In genomic region chr17:51441431-51441830, GRCh38 we compare ENCODE assay signal across 8 cellular contexts.
"Had no signal": no experiment of that assay in that cellular context is flagged by ENCODE, and none has a peak within 500 bp of the region (broad histone marks: within the 10 kb centered on the region; RNA-seq: fewer than 3 reads in every experiment).

No MANE protein-coding gene starts in this region.

- H3K36me3 ChIP-seq: HAP-1 had no signal

- ATAC-seq: HCT116, HepG2 had no signal

- DNase-seq: GM23248, GOT3, H7, HFFc6 had no signal

- H3K27ac ChIP-seq: GM23248, HL-60 had no signal

- H3K9me3 ChIP-seq: HAP-1 had no signal

- H3K4me3 ChIP-seq: GM23248, HAP-1 had no signal

- H3K9ac ChIP-seq: GM23248 had no signal

- H2AFZ ChIP-seq: GM23248 had no signal

- H3K4me1 ChIP-seq: HAP-1 had no signal
